1 cellular context compared by ENCODE assay signal in genomic region chr2:67322361-67323001, GRCh38.
TF ChIP-seq lines count a peak whose summit lies in the region.

No MANE protein-coding gene starts in this region.

TF ChIP-seq in HEK293, 187 proteins besides CTCF, POLR2A, EP300 and RAD21 (continued from another document):
- TF ChIP-seq PRDM2 (tag by site-specific recombination; IDR thresholded peaks at IDR 0.05; ENCODE audit: borderline replicate concordance) = no peak
- no peak for TF ChIP-seq ZNF184 (tag by site-specific recombination; IDR thresholded peaks at IDR 0.05)
- no peak for TF ChIP-seq ZEB2 (tag by site-specific recombination; IDR thresholded peaks at IDR 0.05)
- no peak for TF ChIP-seq ZNF174 (tag by site-specific recombination; IDR thresholded peaks at IDR 0.05)
- no peak for TF ChIP-seq BCL11B (tag by site-specific recombination; IDR thresholded peaks at IDR 0.05; ENCODE audit: low read depth)
